ENCODE assay signal across 8 cellular contexts in genomic region chr5:14364576-14365472, GRCh38.
A peak's percentile ranks its signal among the peaks of the same experiment; 100 is the strongest.
DNase-seq lines count a peak whose midpoint lies in the region; ATAC-seq lines count a peak whose summit lies in the region.

No MANE protein-coding gene starts in this region.

- no peak for ATAC-seq in HG03520 (IDR thresholded peaks at IDR 0.05; ENCODE audit: unreplicated experiment)
- no peak for ATAC-seq in stimulated activated effector memory CD8-positive, alpha-beta T cell treated with anti-CD3 and anti-CD28 coated beads, Interleukin-12 subunit alpha, Interleukin-12 subunit beta, amount 100 ng/mL, for 72 hours

- H3K4me1 Mint-ChIP-seq in stimulated activated effector memory CD8-positive, alpha-beta T cell treated with anti-CD3 and anti-CD28 coated beads, Interleukin-12 subunit alpha, Interleukin-12 subunit beta, amount 100 ng/mL, for 72 hours = peaks cover 26% of the 10 kb centered on the region

- DNase-seq in activated CD4-positive, alpha-beta T cell treated with anti-CD3 and anti-CD28 coated beads for 48 hours = peak; percentile 17
- DNase-seq in activated CD4-positive, alpha-beta T cell treated with anti-CD3 and anti-CD28 coated beads for 1 hour = no peak
- peak; percentile 64 for DNase-seq in NCI-H69 (lab: John Stamatoyannopoulos, UW)
- peak; percentile 47 for DNase-seq in dermis blood vessel endothelial cell
- DNase-seq in renal cortical epithelial cell (ENCODE audit: low read depth) = peak; percentile 8
- no peak for DNase-seq in kidney glomerular epithelial cell (lab: John Stamatoyannopoulos, UW)
- DNase-seq in stimulated activated effector memory CD8-positive, alpha-beta T cell treated with anti-CD3 and anti-CD28 coated beads, Interleukin-12 subunit alpha, Interleukin-12 subunit beta, amount 100 ng/mL, for 72 hours (ENCODE audit: low spot score in 2 of 2) = no peak

- no peak overlapping the region for H3K27ac Mint-ChIP-seq in stimulated activated effector memory CD8-positive, alpha-beta T cell treated with anti-CD3 and anti-CD28 coated beads, Interleukin-12 subunit alpha, Interleukin-12 subunit beta, amount 100 ng/mL, for 72 hours

- H3K9me3 Mint-ChIP-seq in stimulated activated effector memory CD8-positive, alpha-beta T cell treated with anti-CD3 and anti-CD28 coated beads, Interleukin-12 subunit alpha, Interleukin-12 subunit beta, amount 100 ng/mL, for 72 hours = no peaks in the 10 kb centered on the region

- H3K36me3 Mint-ChIP-seq in stimulated activated effector memory CD8-positive, alpha-beta T cell treated with anti-CD3 and anti-CD28 coated beads, Interleukin-12 subunit alpha, Interleukin-12 subunit beta, amount 100 ng/mL, for 72 hours = peaks cover 6% of the 10 kb centered on the region

- no peak overlapping the region for H3K4me3 Mint-ChIP-seq in stimulated activated effector memory CD8-positive, alpha-beta T cell treated with anti-CD3 and anti-CD28 coated beads, Interleukin-12 subunit alpha, Interleukin-12 subunit beta, amount 100 ng/mL, for 72 hours

Comparison
In these comparisons a context has a peak if more than half of its experiments do, and no peak if none do; other contexts are left out.
1. DNase-seq: peak in activated CD4-positive, alpha-beta T cell treated with anti-CD3 and anti-CD28 coated beads for 48 hours (single experiment), NCI-H69 (single experiment), dermis blood vessel endothelial cell (single experiment) and renal cortical epithelial cell (single experiment); none in activated CD4-positive, alpha-beta T cell treated with anti-CD3 and anti-CD28 coated beads for 1 hour (single experiment), kidney glomerular epithelial cell (single experiment) and stimulated activated effector memory CD8-positive, alpha-beta T cell treated with anti-CD3 and anti-CD28 coated beads, Interleukin-12 subunit alpha, Interleukin-12 subunit beta, amount 100 ng/mL, for 72 hours (0 of 2).